ENCODE assay signal across 11 cellular contexts in genomic region chr10:100825946-100826660, GRCh38.
DNase-seq lines count a peak whose midpoint lies in the region; ATAC-seq and TF ChIP-seq lines count a peak whose summit lies in the region.
"Had no signal": no experiment of that assay in that cellular context is flagged by ENCODE, and none has a peak within 500 bp of the region (broad histone marks: within the 10 kb centered on the region; RNA-seq: fewer than 3 reads in every experiment).

No MANE protein-coding gene starts in this region.

- H3K27ac ChIP-seq in breast epithelium (no peak overlapping the region), mammary epithelial cell (ENCODE audit: insufficient read depth, low read depth, low read length) (no peak overlapping the region), upper lobe of left lung (no peak overlapping the region)
- H3K27ac ChIP-seq: C4-2B, ovary had no signal

- H2AFZ ChIP-seq in mammary epithelial cell (ENCODE audit: low read depth, low read length) = no peak overlapping the region

- TF ChIP-seq POLR2A in breast epithelium (IDR thresholded peaks at IDR 0.05) = no peak
- no peak for TF ChIP-seq POLR2A in upper lobe of left lung (IDR thresholded peaks at IDR 0.05)

- no peak overlapping the region for H3K9ac ChIP-seq in mammary epithelial cell (ENCODE audit: insufficient read depth, low read length)

- H3K4me3 ChIP-seq in breast epithelium (peak overlapping the region in 2 of 3 donors; percentile 50 to 74), mammary epithelial cell (replicated peaks in 1 of 3; ENCODE audit: insufficient read depth in 1 of 3, low read depth in 2 of 3, low read length in 3 of 3) (no peak overlapping the region), upper lobe of left lung (peak overlapping the region in 3 of 4 donors; percentile 27 to 50 (median 40))

- H3K4me1 ChIP-seq in breast epithelium = peaks cover 3 to 14% of the 10 kb centered on the region in 2 donors
- H3K4me1 ChIP-seq in mammary epithelial cell (ENCODE audit: insufficient read depth, low read length) = peaks cover 21% of the 10 kb centered on the region
- H3K4me1 ChIP-seq in upper lobe of left lung = peaks cover 37 to 44% (median 38%) of the 10 kb centered on the region in 4 donors

- no peak overlapping the region for H3K4me2 ChIP-seq in mammary epithelial cell (ENCODE audit: insufficient read depth, low read depth, low read length)

- peaks cover 8 to 92% of the 10 kb centered on the region in 2 donors for H3K27me3 ChIP-seq in breast epithelium
- peaks cover 54% of the 10 kb centered on the region for H3K27me3 ChIP-seq in mammary epithelial cell (ENCODE audit: insufficient read depth, low read length)
- H3K27me3 ChIP-seq in upper lobe of left lung = peaks cover 0 to 61% (median 37%) of the 10 kb centered on the region in 4 donors
- H3K27me3 ChIP-seq: ovary had no signal

- intact Hi-C loops in breast epithelium (cut with DNase I; ENCODE audit: low total_unique reads) (loop anchor here (5.0 kb wide), 1 partner anchor 429 kb away; no protein-coding TSS in a partner anchor), mammary epithelial cell (cut with micrococcal nuclease) (loop anchor here (5.0 kb wide), 2 partner anchors 84 to 264 kb away; no protein-coding TSS in a partner anchor)

- H3K79me2 ChIP-seq in mammary epithelial cell (ENCODE audit: insufficient read depth, low read length) = no peaks in the 10 kb centered on the region

- CTCF ChIA-PET in mammary epithelial cell (lab: Charles Lee; ENCODE audit: low non-redundant PET) = no interaction called here

- in situ Hi-C loops in mammary epithelial cell (cut with MboI; ENCODE audit: low sequenced_read_pairs in 2 of 2) = no loop called here

- peak in 1 of 2 donors; percentile 49 for DNase-seq in breast epithelium (ENCODE audit: low spot score in 2 of 2)
- DNase-seq in mammary epithelial cell = no peak
- DNase-seq in NOMO-1 treated with dmso at 0.1 percent for 144 hours (lab: John Stamatoyannopoulos, UW; ENCODE audit: unreplicated experiment) = peak; percentile 32
- peak; percentile 45 for DNase-seq in islet precursor cell
- no peak for DNase-seq in upper lobe of left lung
- DNase-seq in dedifferentiated amniotic fluid mesenchymal stem cell (ENCODE audit: extremely low spot score) = no peak
- no peak for DNase-seq in GM19238 (ENCODE audit: insufficient read length, low spot score)
- no peak for DNase-seq in medulla oblongata (ENCODE audit: extremely low spot score)
- DNase-seq: NCI-H1048 had no signal

- no peaks in the 10 kb centered on the region for H4K20me1 ChIP-seq in mammary epithelial cell (ENCODE audit: insufficient read depth, low read length)

- H3K36me3 ChIP-seq in breast epithelium = no peaks in the 10 kb centered on the region
- H3K36me3 ChIP-seq in mammary epithelial cell (ENCODE audit: insufficient read depth, low read length) = no peaks in the 10 kb centered on the region
- no peaks in the 10 kb centered on the region for H3K36me3 ChIP-seq in upper lobe of left lung
- H3K36me3 ChIP-seq: ovary had no signal

- WGBS in mammary epithelial cell (ENCODE audit: low coverage, missing lambda C conversion rate) = 1% methylated on average over 11 of the region's 30 CpGs
- WGBS in upper lobe of left lung, 2 donors = 0 to 5% methylated on average over 8 to 29 of the region's 30 CpGs

- TF ChIP-seq CTCF in breast epithelium (IDR thresholded peaks at IDR 0.05) (no peak), mammary epithelial cell (conservative IDR thresholded peaks at IDR 0.05 in 1 of 2, IDR thresholded peaks at IDR 0.05 in 1 of 2; ENCODE audit: extremely low read depth in 1 of 2, insufficient read depth in 1 of 2, low read depth in 1 of 2, low read length in 2 of 2) (no peak), upper lobe of left lung (IDR thresholded peaks at IDR 0.05) (no peak)

- no peak for ATAC-seq in upper lobe of left lung (ENCODE audit: low FRiP score in 2 of 2)

- TF ChIP-seq EP300 in upper lobe of left lung (IDR thresholded peaks at IDR 0.05) = no peak

- dilution Hi-C loops in mammary epithelial cell (cut with HindIII; ENCODE audit: low sequenced_read_pairs) = no loop called here

- BruUV-seq in mammary epithelial cell (replicated peaks; lab: Mats Ljungman, UMichigan) = no TSS peak

- no peaks in the 10 kb centered on the region for H3K9me3 ChIP-seq in breast epithelium
- H3K9me3 ChIP-seq in mammary epithelial cell (replicated peaks; ENCODE audit: insufficient read depth, low read length) = no peaks in the 10 kb centered on the region
- H3K9me3 ChIP-seq in upper lobe of left lung = no peaks in the 10 kb centered on the region
- H3K9me3 ChIP-seq: ovary had no signal

Comparison
In these comparisons a context has a peak if more than half of its experiments do, and no peak if none do; other contexts are left out.
1. H3K4me3 ChIP-seq: peak in breast epithelium (2 of 3) and upper lobe of left lung (3 of 4); none in mammary epithelial cell (0 of 3).
2. DNase-seq: peak in NOMO-1 treated with dmso at 0.1 percent for 144 hours (single experiment) and islet precursor cell (single experiment); none in mammary epithelial cell (single experiment), upper lobe of left lung (0 of 2), dedifferentiated amniotic fluid mesenchymal stem cell (single experiment), GM19238 (single experiment) and medulla oblongata (single experiment).